In the genomic region with DNA sequence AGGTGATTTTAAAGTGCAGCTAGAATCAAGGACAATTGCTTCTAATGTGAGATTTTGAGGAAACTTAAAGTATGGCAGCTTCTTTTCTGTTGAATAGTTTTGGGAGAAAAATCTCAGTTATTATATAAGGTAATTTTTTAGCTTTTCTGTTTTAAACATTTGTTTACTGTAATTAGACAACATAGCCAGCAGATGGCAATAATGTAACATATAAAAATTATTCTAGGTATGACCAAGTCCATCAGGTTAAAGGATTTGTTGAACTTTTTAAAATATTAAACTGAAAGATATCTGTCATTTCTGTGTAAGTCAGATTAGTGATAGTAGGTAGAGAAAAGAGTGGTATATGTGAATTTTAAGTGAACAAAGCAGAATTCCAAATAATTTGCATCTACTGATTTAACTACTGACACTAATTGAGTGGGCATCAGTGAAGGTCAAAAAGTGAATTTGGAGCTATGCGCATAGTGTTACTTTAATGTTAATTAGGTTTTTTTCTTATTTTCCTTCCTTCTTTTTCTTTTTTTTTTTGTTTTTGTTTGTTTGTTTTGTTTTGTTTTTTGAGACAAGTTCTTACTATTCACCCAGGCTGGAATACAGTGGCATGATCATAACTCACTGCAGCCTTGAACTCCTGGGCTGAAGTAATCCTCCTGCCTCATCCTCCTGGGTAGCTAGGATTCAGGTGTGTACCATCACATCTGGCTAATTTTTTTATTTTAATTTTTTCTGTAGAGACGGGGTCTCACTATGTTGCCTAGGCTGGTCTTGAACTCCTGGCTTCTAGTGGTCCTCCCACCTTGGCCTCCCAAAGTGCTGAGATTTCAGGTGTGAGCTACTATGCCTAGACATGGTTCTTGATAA, we compare ENCODE assay signal across 9 cellular contexts. TPM values are rescaled to one million over a fixed set of nuclear protein-coding genes. Genes with fewer than 3 reads are reported as not detected.
DNase-seq lines count a peak whose midpoint lies in the region; ATAC-seq and TF ChIP-seq lines count a peak whose summit lies in the region.
"Had no signal": no experiment of that assay in that cellular context is flagged by ENCODE, and none has a peak within 500 bp of the region (broad histone marks: within the 10 kb centered on the region; RNA-seq: fewer than 3 reads in every experiment).

No MANE protein-coding gene starts in this region.

- H3K36me3 ChIP-seq in body of pancreas (replicated peaks in 1 of 2; ENCODE audit: insufficient read depth in 1 of 2, low read depth in 2 of 2) (no peaks in the 10 kb centered on the region), osteoblast (ENCODE audit: insufficient read depth, low read length) (no peaks in the 10 kb centered on the region)

- intact Hi-C loops in body of pancreas (cut with DNase I) = loop anchor here (5.0 kb wide), 1 partner anchor 271 kb away; no protein-coding TSS in a partner anchor

- ATAC-seq in body of pancreas = no peak
- no peak for ATAC-seq in HG03095 (IDR thresholded peaks at IDR 0.05; ENCODE audit: unreplicated experiment)
- no peak for ATAC-seq in HG03565 (IDR thresholded peaks at IDR 0.05; ENCODE audit: unreplicated experiment)
- no peak for ATAC-seq in GM19455 (IDR thresholded peaks at IDR 0.05; ENCODE audit: unreplicated experiment)

- no peak overlapping the region for H2AFZ ChIP-seq in osteoblast (ENCODE audit: low read length)

- peaks cover 18% of the 10 kb centered on the region for H3K79me2 ChIP-seq in osteoblast (ENCODE audit: insufficient read depth, low read length)

- 94 to 100% methylated on average over 2 of the region's 2 CpGs for WGBS in body of pancreas, 2 donors

- H3K27ac ChIP-seq in body of pancreas (no peak overlapping the region), osteoblast (ENCODE audit: low read depth, low read length) (no peak overlapping the region)

- H4K20me1 ChIP-seq in osteoblast (ENCODE audit: insufficient read depth, low read length) = no peaks in the 10 kb centered on the region

- H3K4me3 ChIP-seq in body of pancreas (no peak overlapping the region), osteoblast (ENCODE audit: insufficient read depth, low read length) (no peak overlapping the region)

- TF ChIP-seq CTCF in body of pancreas (IDR thresholded peaks at IDR 0.05) = peak in 5 of 7 experiments; percentile 18 to 67 (median 46)
- peak; percentile 42 for TF ChIP-seq CTCF in osteoblast (IDR thresholded peaks at IDR 0.05; ENCODE audit: extremely low read depth, low read depth, low read length)

- DNase-seq in DMS 273 (lab: John Stamatoyannopoulos, UW; ENCODE audit: unreplicated experiment) (peak; percentile 59), DMS 273 treated with DMSO at 0.1 percent for 48 hours (lab: John Stamatoyannopoulos, UW) (no peak), MV-4-11 (lab: John Stamatoyannopoulos, UW) (peak; percentile 29), body of pancreas (no peak), osteoblast (ENCODE audit: insufficient read length, low spot score, missing footprints) (no peak)
- DNase-seq: activated CD4-positive, alpha-beta T cell treated with anti-CD3 and anti-CD28 coated beads, Interleukin-2, amount 10 ng/mL, durations not matched to agents 7 days and 5 days had no signal

- H3K4me1 ChIP-seq in body of pancreas = no peaks in the 10 kb centered on the region
- H3K4me1 ChIP-seq in osteoblast (ENCODE audit: insufficient read depth, low read length) = no peaks in the 10 kb centered on the region

- no peak overlapping the region for H3K4me2 ChIP-seq in osteoblast (ENCODE audit: insufficient read depth, low read length)

- H3K9me3 ChIP-seq in body of pancreas (no peaks in the 10 kb centered on the region), osteoblast (ENCODE audit: low read depth, low read length) (no peaks in the 10 kb centered on the region)

- no peaks in the 10 kb centered on the region for H3K27me3 ChIP-seq in body of pancreas
- H3K27me3 ChIP-seq in osteoblast (ENCODE audit: insufficient read depth, low read length) = no peaks in the 10 kb centered on the region

- TF ChIP-seq POLR2A in body of pancreas (IDR thresholded peaks at IDR 0.05) = no peak

RNA-seq across cellular contexts. Expression of gene PRORP, which starts 18.6 kb away (rescaled TPM):
- 10 to 100 TPM; 12.5 to 21.8 TPM for total RNA-seq in body of pancreas
- total RNA-seq in osteoblast = 27.7 and 30.4 TPM in 2 replicates

RNA-seq across cellular contexts. Expression of gene PPP2R3C, which starts 19.2 kb away (rescaled TPM):
- total RNA-seq in body of pancreas = 10 to 100 TPM in 1 of 2 donors, 1 to 10 TPM in 1; 4.3 to 20.0 TPM
- total RNA-seq in osteoblast = 53.0 and 53.9 TPM in 2 replicates

Comparison
In these comparisons a context has a peak if more than half of its experiments do, and no peak if none do; other contexts are left out.
1. DNase-seq: peak in DMS 273 (single experiment) and MV-4-11 (single experiment); none in DMS 273 treated with DMSO at 0.1 percent for 48 hours (single experiment), body of pancreas (0 of 4) and osteoblast (single experiment).